In the genomic region with DNA sequence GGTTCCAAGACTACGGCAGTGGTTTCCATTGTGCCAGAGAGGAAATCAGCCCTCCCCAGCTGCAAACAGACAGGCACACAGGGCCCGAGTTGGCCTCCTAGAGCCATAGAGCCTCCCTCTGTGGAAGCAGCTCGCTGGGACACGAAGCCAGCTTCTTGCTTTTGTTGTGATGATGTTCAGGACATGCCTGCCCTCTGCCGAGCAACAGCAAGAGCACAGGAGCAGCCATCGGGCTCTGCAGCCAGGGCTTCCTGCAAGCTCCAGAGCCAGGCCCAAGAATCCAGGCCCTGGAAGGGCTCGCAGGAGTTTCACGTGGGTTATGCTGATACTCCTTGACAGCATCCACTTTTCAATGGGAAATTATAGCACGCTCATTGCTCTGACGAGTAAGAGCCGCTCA, we compare ENCODE assay signal across 18 cellular contexts. TPM values are rescaled to one million over a fixed set of nuclear protein-coding genes. Genes with fewer than 3 reads are reported as not detected.
DNase-seq lines count a peak whose midpoint lies in the region; ATAC-seq and TF ChIP-seq lines count a peak whose summit lies in the region.
"Had no signal": no experiment of that assay in that cellular context is flagged by ENCODE, and none has a peak within 500 bp of the region (broad histone marks: within the 10 kb centered on the region; RNA-seq: fewer than 3 reads in every experiment).

No MANE protein-coding gene starts in this region.

- H3K4me2 ChIP-seq in GM23248 (ENCODE audit: unreplicated experiment), result no peak overlapping the region

- H3K9me3 ChIP-seq in GM23248 (ENCODE audit: low read depth) (no peaks in the 10 kb centered on the region), spleen (no peaks in the 10 kb centered on the region)
- H3K9me3 ChIP-seq: tibial artery had no signal

- in situ Hi-C loops in GM23248 (cut with MboI), result loop anchor here (10.0 kb wide), 1 partner anchor 459 kb away; no protein-coding TSS in a partner anchor

- no peak overlapping the region for H3K9ac ChIP-seq in GM23248

- TF ChIP-seq CTCF in spleen (IDR thresholded peaks at IDR 0.05 in 8 of 11, conservative IDR thresholded peaks at IDR 0.05 in 3 of 11), result no peak

- no peaks in the 10 kb centered on the region for H3K9me2 ChIP-seq in GM23248 (ENCODE audit: insufficient read depth)

- no peaks in the 10 kb centered on the region for H4K20me1 ChIP-seq in GM23248 (ENCODE audit: insufficient read depth)

- no peak overlapping the region for H2AFZ ChIP-seq in GM23248

- DNase-seq in GM23248, result peak; percentile 38
- peak; percentile 33 for DNase-seq in astrocyte of the hippocampus (ENCODE audit: low read depth, low spot score)
- DNase-seq in inferior parietal cortex (ENCODE audit: extremely low spot score), result peak; percentile 64
- peak; percentile 45 for DNase-seq in spleen
- no peak for DNase-seq in SKM-1 (lab: John Stamatoyannopoulos, UW; ENCODE audit: unreplicated experiment)
- no peak for DNase-seq in NOMO-1 treated with dmso at 0.1 percent for 144 hours (lab: John Stamatoyannopoulos, UW; ENCODE audit: unreplicated experiment)
- DNase-seq: activated naive CD4-positive, alpha-beta T cell treated with anti-CD3 and anti-CD28 coated beads for 36 hours; foreskin keratinocyte; MV-4-11; RPMI8226; stimulated activated CD4-positive, alpha-beta T cell treated with anti-CD3 and anti-CD28 coated beads, Interleukin-4, amount 100 ng/mL, for 1 hour; T-helper 17 cell had no signal

- TF ChIP-seq POLR2A in spleen (IDR thresholded peaks at IDR 0.05), result no peak

- H3K27me3 ChIP-seq in GM23248 (replicated peaks; ENCODE audit: insufficient read depth) (no peaks in the 10 kb centered on the region), spleen (replicated peaks in 1 of 7) (no peaks in the 10 kb centered on the region)
- H3K27me3 ChIP-seq: foreskin keratinocyte, tibial artery had no signal

- H3K27ac ChIP-seq in GM23248 (no peak overlapping the region), spleen (no peak overlapping the region)
- H3K27ac ChIP-seq: foreskin keratinocyte, tibial artery had no signal

- intact Hi-C loops in spleen (cut with DNase I; ENCODE audit: low total_unique reads), result no loop called here

- H3K4me3 ChIP-seq in GM23248, result no peak overlapping the region
- no peak overlapping the region for H3K4me3 ChIP-seq in spleen
- H3K4me3 ChIP-seq: GM12878, lung, tibial artery had no signal

- H3K4me1 ChIP-seq in GM23248 (ENCODE audit: insufficient read depth), result no peaks in the 10 kb centered on the region
- H3K4me1 ChIP-seq in spleen, result peaks cover 0 to 20% (median 0%) of the 10 kb centered on the region in 6 donors
- H3K4me1 ChIP-seq: foreskin keratinocyte, tibial artery had no signal

- no peaks in the 10 kb centered on the region for H3F3A ChIP-seq in GM23248 (ENCODE audit: insufficient read depth)

- ATAC-seq in HG03520 (IDR thresholded peaks at IDR 0.05; ENCODE audit: unreplicated experiment), result no peak
- ATAC-seq: activated CD4-positive, CD25-positive, alpha-beta regulatory T cell treated with anti-CD3 and anti-CD28 coated beads, Interleukin-2, amount 50 U/mL, for 24 hours; foreskin keratinocyte; GM12878; HCT116; T-helper 17 cell had no signal

- WGBS in GM23248 (ENCODE audit: low coverage in 1 of 2, low lambda C conversion rate in 2 of 2, missing lambda C conversion rate in 2 of 2), 2 experiments, result 45 to 48% methylated on average over 11 of the region's 11 CpGs
- 79 to 84% (median 83%) methylated on average over 9 to 11 of the region's 11 CpGs for WGBS in spleen, 5 donors

- H3K36me3 ChIP-seq in GM23248 (ENCODE audit: low read depth) (no peaks in the 10 kb centered on the region), spleen (peaks cover 0 to 37% (median 0%) of the 10 kb centered on the region in 6 donors)

- H3K79me2 ChIP-seq in GM23248 (ENCODE audit: insufficient read depth), result no peaks in the 10 kb centered on the region; the same call in 1 of the 2 replicates

RNA-seq across cellular contexts. Expression of a gene that starts 18.5 kb away (rescaled TPM):
- total RNA-seq in GM23248 (2014; rRNA removed; shearing (Covaris generic)), result 4.0 and 7.8 TPM in 2 replicates
- polyA plus RNA-seq in GM23248 (2016; fragmentation: Nextera tagmentation; extraction: Ambion mirVana) (4.2 and 4.4 TPM in 2 replicates), spleen (1 to 10 TPM; 1.2 to 3.4 (median 2.6) TPM)
- 10 to 100 TPM in 5 of 7 donors, 1 to 10 TPM in 2; 8.4 to 17.5 (median 10.9) TPM for total RNA-seq in spleen

Comparison
In these comparisons a context has a peak if more than half of its experiments do, and no peak if none do; other contexts are left out.
1. DNase-seq: peak in GM23248 (single experiment), astrocyte of the hippocampus (single experiment), inferior parietal cortex (single experiment) and spleen (single experiment); none in SKM-1 (single experiment) and NOMO-1 treated with dmso at 0.1 percent for 144 hours (single experiment).